22 cellular contexts compared by ENCODE assay signal in the genomic region with DNA sequence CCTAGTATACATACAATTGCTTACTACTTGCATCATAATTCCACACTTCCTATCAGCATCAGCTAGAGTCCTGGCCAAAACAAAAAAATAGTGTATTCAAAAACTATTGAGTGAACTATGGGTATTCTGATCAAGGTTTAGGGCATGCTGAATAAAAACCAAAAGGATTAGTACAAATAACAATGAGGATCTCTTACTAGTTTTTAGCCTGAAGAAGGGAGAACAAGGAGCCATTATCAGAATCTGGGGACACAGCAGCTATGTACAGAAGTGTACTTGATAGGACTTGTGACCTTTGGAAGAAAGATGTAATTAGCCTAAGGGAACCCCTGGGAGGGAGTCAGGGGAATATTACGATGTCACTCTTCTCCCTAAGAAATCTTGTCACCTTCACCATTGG.
DNase-seq lines count a peak whose midpoint lies in the region; ATAC-seq and TF ChIP-seq lines count a peak whose summit lies in the region.
"Had no signal": no experiment of that assay in that cellular context is flagged by ENCODE, and none has a peak within 500 bp of the region (broad histone marks: within the 10 kb centered on the region; RNA-seq: fewer than 3 reads in every experiment).

No MANE protein-coding gene starts in this region.

- no peak overlapping the region for H4K5ac ChIP-seq in mesendoderm (ENCODE audit: low read length)

- H4K8ac ChIP-seq in mesendoderm (ENCODE audit: low read depth, low read length) (peak overlapping the region; percentile 28), trophoblast cell (ENCODE audit: low read depth, low read length) (no peak overlapping the region)

- no peaks in the 10 kb centered on the region for H3K4me1 ChIP-seq in mesendoderm (ENCODE audit: control insufficient read depth, low read depth, low read length)
- no peaks in the 10 kb centered on the region for H3K4me1 ChIP-seq in trophoblast cell (ENCODE audit: control insufficient read depth in 1 of 2, insufficient read depth in 2 of 2, low read length in 2 of 2)
- H3K4me1 ChIP-seq in esophagus muscularis mucosa, result no peaks in the 10 kb centered on the region
- H3K4me1 ChIP-seq in body of pancreas, result no peaks in the 10 kb centered on the region
- H3K4me1 ChIP-seq: A549 had no signal

- H3K79me2 ChIP-seq in mesendoderm (ENCODE audit: control insufficient read depth, insufficient read depth, low read length) (no peaks in the 10 kb centered on the region), trophoblast cell (ENCODE audit: control insufficient read depth, insufficient read depth, low read length, poor library complexity) (no peaks in the 10 kb centered on the region)

- H2AFZ ChIP-seq in trophoblast cell (ENCODE audit: insufficient read depth, low read length, poor library complexity), result no peak overlapping the region

- H3K4ac ChIP-seq in mesendoderm (ENCODE audit: low read depth, low read length) (no peak overlapping the region), trophoblast cell (ENCODE audit: low read depth, low read length) (no peak overlapping the region)

- H3K4me2 ChIP-seq in mesendoderm (ENCODE audit: low read length) (no peak overlapping the region), trophoblast cell (ENCODE audit: low read length) (no peak overlapping the region)
- H3K4me2 ChIP-seq: A549; BLaER1 treated with 17β-estradiol and CSF1 and Interleukin-3, amounts not matched to agents 10 nM and 100 nM had no signal

- H3K27me3 ChIP-seq in mesendoderm (ENCODE audit: insufficient read depth, low read length, poor library complexity) (no peaks in the 10 kb centered on the region), trophoblast cell (ENCODE audit: insufficient read depth, low read length) (no peaks in the 10 kb centered on the region), esophagus muscularis mucosa (no peaks in the 10 kb centered on the region), body of pancreas (no peaks in the 10 kb centered on the region)
- H3K27me3 ChIP-seq: BLaER1 treated with 17β-estradiol and CSF1 and Interleukin-3, amounts not matched to agents 10 nM and 100 nM had no signal

- in situ Hi-C loops in SK-MEL-5 (cut with HindIII; ENCODE audit: low pct_unique_long_range_greater_than_20kb, low sequenced_read_pairs), result no loop called here

- H2AK5ac ChIP-seq in mesendoderm (ENCODE audit: low read length) (no peak overlapping the region), trophoblast cell (ENCODE audit: low read length) (no peak overlapping the region)

- H2BK15ac ChIP-seq in mesendoderm (replicated peaks; ENCODE audit: low read depth), result no peak overlapping the region

- WGBS in mesendoderm (ENCODE audit: extremely low coverage, insufficient coverage, low lambda C conversion rate), result no CpG with 5 or more reads among the region's 1 CpG
- no CpG with 5 or more reads among the region's 1 CpG for WGBS in trophoblast cell (ENCODE audit: extremely low coverage, insufficient coverage, insufficient read length)
- 83% methylated on average over 1 of the region's 1 CpG for WGBS in esophagus muscularis mucosa
- 76 to 79% methylated on average over 1 of the region's 1 CpG for WGBS in body of pancreas, 2 donors

- DNase-seq in COLO829 (ENCODE audit: low spot score) (peak; percentile 5), SK-MEL-5 (ENCODE audit: low read depth, low spot score) (peak; percentile 79), mesendoderm (no peak), trophoblast cell (no peak), esophagus muscularis mucosa (ENCODE audit: extremely low spot score) (no peak), body of pancreas (no peak)
- DNase-seq: AML-193; CD4-positive, alpha-beta T cell; CD8-positive, alpha-beta T cell; COR-L47; DMS 273 treated with DMSO at 0.1 percent for 48 hours; DMS153; DMS53; DMS79; DND-41; EL; GDM1 had no signal

- TF ChIP-seq CTCF in esophagus muscularis mucosa (IDR thresholded peaks at IDR 0.05), result no peak
- TF ChIP-seq CTCF in body of pancreas (IDR thresholded peaks at IDR 0.05), result no peak

- no peak overlapping the region for H4K12ac ChIP-seq in trophoblast cell (ENCODE audit: low read depth, low read length)

- TF ChIP-seq EP300 in esophagus muscularis mucosa (IDR thresholded peaks at IDR 0.05), result no peak

- H4K91ac ChIP-seq in trophoblast cell (ENCODE audit: low read depth, low read length), result no peak overlapping the region

- H3K79me1 ChIP-seq in mesendoderm (ENCODE audit: low read length) (no peaks in the 10 kb centered on the region), trophoblast cell (ENCODE audit: low read length) (no peaks in the 10 kb centered on the region)

- H3K56ac ChIP-seq in mesendoderm (ENCODE audit: low read length), result no peak overlapping the region

- no peak for ATAC-seq in body of pancreas
- ATAC-seq: A549; CD8-positive, alpha-beta T cell; GM12878 had no signal

- H2BK5ac ChIP-seq in mesendoderm (ENCODE audit: low read length) (no peak overlapping the region), trophoblast cell (ENCODE audit: low read depth, low read length, poor library complexity) (no peak overlapping the region)

- intact Hi-C loops in esophagus muscularis mucosa (cut with DNase I), result no loop called here
- intact Hi-C loops in body of pancreas (cut with DNase I), result no loop called here

- H3K27ac ChIP-seq in mesendoderm (ENCODE audit: low read depth, low read length) (no peak overlapping the region), trophoblast cell (ENCODE audit: low read depth, low read length) (no peak overlapping the region), esophagus muscularis mucosa (replicated peaks in 1 of 4) (no peak overlapping the region), body of pancreas (no peak overlapping the region)
- H3K27ac ChIP-seq: 22Rv1; A549; BLaER1 treated with 17β-estradiol and CSF1 and Interleukin-3, amounts not matched to agents 10 nM and 100 nM; C4-2B had no signal

- H3K4me3 ChIP-seq in mesendoderm (ENCODE audit: low read length), result no peak overlapping the region
- no peak overlapping the region for H3K4me3 ChIP-seq in trophoblast cell (ENCODE audit: low read depth, low read length)
- no peak overlapping the region for H3K4me3 ChIP-seq in esophagus muscularis mucosa
- no peak overlapping the region for H3K4me3 ChIP-seq in body of pancreas
- H3K4me3 ChIP-seq: A549; BLaER1 treated with 17β-estradiol and CSF1 and Interleukin-3, amounts not matched to agents 10 nM and 100 nM; GM12878 had no signal

- H3K14ac ChIP-seq in trophoblast cell (ENCODE audit: low read length), result no peak overlapping the region

- H3K18ac ChIP-seq in mesendoderm (ENCODE audit: low read length), result no peak overlapping the region
- no peak overlapping the region for H3K18ac ChIP-seq in trophoblast cell (ENCODE audit: low read length)

- H2BK120ac ChIP-seq in mesendoderm (ENCODE audit: low read depth, low read length) (no peak overlapping the region), trophoblast cell (ENCODE audit: insufficient read depth, low read length, poor library complexity) (no peak overlapping the region)

- H3K23ac ChIP-seq in mesendoderm (ENCODE audit: low read length) (no peak overlapping the region), trophoblast cell (ENCODE audit: low read length) (no peak overlapping the region)

- H3K36me3 ChIP-seq in mesendoderm (ENCODE audit: control insufficient read depth, insufficient read depth, low read length) (no peaks in the 10 kb centered on the region), trophoblast cell (ENCODE audit: control insufficient read depth in 1 of 2, insufficient read depth in 2 of 2, low read length in 2 of 2) (no peaks in the 10 kb centered on the region), esophagus muscularis mucosa (no peaks in the 10 kb centered on the region), body of pancreas (replicated peaks in 1 of 2; ENCODE audit: insufficient read depth in 1 of 2, low read depth in 2 of 2) (no peaks in the 10 kb centered on the region)
- H3K36me3 ChIP-seq: BLaER1 treated with 17β-estradiol and CSF1 and Interleukin-3, amounts not matched to agents 10 nM and 100 nM had no signal

- H3K9ac ChIP-seq in mesendoderm (ENCODE audit: low read length), result no peak overlapping the region
- no peak overlapping the region for H3K9ac ChIP-seq in trophoblast cell (ENCODE audit: low read length)
- H3K9ac ChIP-seq: BLaER1 treated with 17β-estradiol and CSF1 and Interleukin-3, amounts not matched to agents 10 nM and 100 nM had no signal

- H3K9me3 ChIP-seq in trophoblast cell (ENCODE audit: insufficient read depth, low read depth, low read length) (no peaks in the 10 kb centered on the region), esophagus muscularis mucosa (no peaks in the 10 kb centered on the region), body of pancreas (no peaks in the 10 kb centered on the region)
- H3K9me3 ChIP-seq: A549; BLaER1 treated with 17β-estradiol and CSF1 and Interleukin-3, amounts not matched to agents 10 nM and 100 nM had no signal

- no peak overlapping the region for H2BK12ac ChIP-seq in trophoblast cell (ENCODE audit: low read length)

- TF ChIP-seq POLR2A in esophagus muscularis mucosa (IDR thresholded peaks at IDR 0.05; ENCODE audit: low read depth) (no peak), body of pancreas (IDR thresholded peaks at IDR 0.05) (no peak)

Comparison
In these comparisons a context has a peak if more than half of its experiments do, and no peak if none do; other contexts are left out.
1. DNase-seq: peak in COLO829 (single experiment) and SK-MEL-5 (single experiment); none in mesendoderm (single experiment), trophoblast cell (0 of 2), esophagus muscularis mucosa (single experiment) and body of pancreas (0 of 4).